ENCODE assay signal across 19 cellular contexts in the genomic region with DNA sequence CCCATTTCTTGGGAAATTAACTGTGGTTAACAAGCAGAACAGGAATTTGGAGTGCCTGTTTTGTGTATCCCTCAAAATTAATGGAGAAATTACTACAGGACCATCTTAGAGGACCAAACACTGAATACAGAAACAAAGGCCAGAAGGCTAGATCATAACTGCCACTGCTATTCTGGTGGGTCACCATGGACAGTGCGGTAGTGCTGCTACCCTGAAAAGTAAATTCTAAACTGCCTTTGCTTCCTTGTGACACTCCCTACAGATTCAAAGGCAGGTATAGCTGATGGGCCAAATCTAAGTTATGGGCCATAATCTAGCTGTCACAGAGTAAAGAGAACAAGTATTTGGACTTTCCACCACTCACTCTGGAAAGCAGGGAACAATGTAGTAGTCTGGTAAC.
A peak's percentile ranks its signal among the peaks of the same experiment; 100 is the strongest.
DNase-seq lines count a peak whose midpoint lies in the region; ATAC-seq, FAIRE-seq and TF ChIP-seq lines count a peak whose summit lies in the region.
"Had no signal": no experiment of that assay in that cellular context is flagged by ENCODE, and none has a peak within 500 bp of the region (broad histone marks: within the 10 kb centered on the region; RNA-seq: fewer than 3 reads in every experiment).

No MANE protein-coding gene starts in this region.

- peak overlapping the region; percentile 33; the same call in 1 of the 2 replicates for H2AFZ ChIP-seq in GM23338
- no peak overlapping the region for H2AFZ ChIP-seq in OCI-LY3 (ENCODE audit: low read depth, low read length)
- H2AFZ ChIP-seq in H1 (ENCODE audit: low read length), result peak overlapping the region; percentile 41; the same call in 1 of the 2 replicates

- H3K36me3 ChIP-seq in GM23338 (ENCODE audit: insufficient read depth) (peaks cover 9% of the 10 kb centered on the region; the same call in 1 of the 2 replicates), OCI-LY3 (replicated peaks; ENCODE audit: low read depth, low read length) (peaks cover 4% of the 10 kb centered on the region), H1 (ENCODE audit: control insufficient read depth in 2 of 4, insufficient read depth in 4 of 4, low read length in 3 of 4) (no peaks in the 10 kb centered on the region)
- H3K36me3 ChIP-seq: SJSA1 had no signal

- H3K9ac ChIP-seq in OCI-LY3 (ENCODE audit: low read length), result no peak overlapping the region
- no peak overlapping the region for H3K9ac ChIP-seq in H1 (replicated peaks in 1 of 4; ENCODE audit: extremely low read depth in 1 of 4, low read depth in 3 of 4, low read length in 3 of 4)

- no peaks in the 10 kb centered on the region for H3F3A ChIP-seq in GM23338 (replicated peaks; ENCODE audit: low read depth)

- no peak overlapping the region for H3K4me3 ChIP-seq in GM23338
- H3K4me3 ChIP-seq in OCI-LY3 (ENCODE audit: low read length), result peak overlapping the region; percentile 29; the same call in 1 of the 2 replicates
- H3K4me3 ChIP-seq in H1 (ENCODE audit: extremely low read depth in 1 of 4, insufficient read depth in 2 of 4, low read depth in 3 of 4, low read length in 4 of 4), result no peak overlapping the region
- H3K4me3 ChIP-seq: SJSA1 had no signal

- H3K9me3 ChIP-seq in OCI-LY3 (ENCODE audit: insufficient read depth, low read length), result no peaks in the 10 kb centered on the region
- H3K9me3 ChIP-seq in H1 (ENCODE audit: insufficient read depth in 2 of 2, low read depth in 1 of 2, low read length in 1 of 2), result no peaks in the 10 kb centered on the region

- no peak overlapping the region for H3K18ac ChIP-seq in H1 (ENCODE audit: extremely low read depth, low read length)

- H3K27ac ChIP-seq in GM23338 (ENCODE audit: low read depth) (no peak overlapping the region), OCI-LY3 (ENCODE audit: low read length) (peak overlapping the region; percentile 1; the same call in 1 of the 2 replicates), H1 (ENCODE audit: low read depth, low read length) (no peak overlapping the region)
- H3K27ac ChIP-seq: RWPE1, SJSA1 had no signal

- H3K36me3 Mint-ChIP-seq in GM23338 (ENCODE audit: low read depth), result peaks cover 20% of the 10 kb centered on the region; the same call in 2 of the 3 replicates

- H4K8ac ChIP-seq in H1 (ENCODE audit: extremely low read depth, insufficient read depth, low read length), result no peak overlapping the region

- no peaks in the 10 kb centered on the region for H3K23me2 ChIP-seq in H1 (ENCODE audit: low read depth, low read length)

- H4K91ac ChIP-seq in H1 (replicated peaks; ENCODE audit: insufficient read length, low read length), result no peak overlapping the region

- FAIRE-seq in H1 (lab: Jason Lieb, UNC), result no peak

- no peak overlapping the region for H3K4me3 Mint-ChIP-seq in GM23338

- POLR2A ChIA-PET in H1 (lab: Charles Lee; ENCODE audit: partially characterized antibody), result interaction anchor here (1.0 kb wide), 1 partner anchor 11 kb away, joined by 3 read pairs; no protein-coding TSS in a partner anchor

- H4K20me1 ChIP-seq in GM23338 (replicated peaks; ENCODE audit: insufficient read depth), result no peaks in the 10 kb centered on the region
- no peaks in the 10 kb centered on the region for H4K20me1 ChIP-seq in OCI-LY3 (ENCODE audit: insufficient read depth, low read length)
- no peaks in the 10 kb centered on the region for H4K20me1 ChIP-seq in H1 (replicated peaks in 1 of 2; ENCODE audit: control insufficient read depth in 1 of 2, insufficient read depth in 2 of 2, low read length in 2 of 2)

- TF ChIP-seq CTCF in GM23338 (conservative IDR thresholded peaks at IDR 0.05; ENCODE audit: low read depth in 2 of 2) (no peak), OCI-LY3 (IDR thresholded peaks at IDR 0.05; ENCODE audit: low read depth, low read length) (no peak), H1 (IDR thresholded peaks at IDR 0.05; ENCODE audit: control extremely low read depth in 1 of 3, insufficient read depth in 1 of 3, low read depth in 1 of 3, low read length in 3 of 3) (no peak)

- H2BK120ac ChIP-seq in H1 (replicated peaks; ENCODE audit: low read depth, low read length), result no peak overlapping the region

- no peak overlapping the region for H2BK15ac ChIP-seq in H1 (ENCODE audit: low read length)

- H3K27me3 ChIP-seq in GM23338 (ENCODE audit: insufficient read depth) (no peaks in the 10 kb centered on the region), OCI-LY3 (ENCODE audit: low read depth, low read length) (no peaks in the 10 kb centered on the region), H1 (replicated peaks in 1 of 4; ENCODE audit: control insufficient read depth in 3 of 4, extremely low read depth in 1 of 4, insufficient read depth in 3 of 4, low read length in 3 of 4) (no peaks in the 10 kb centered on the region)
- H3K27me3 ChIP-seq: SJSA1 had no signal

- H4K5ac ChIP-seq in H1 (ENCODE audit: insufficient read length, low read depth, low read length), result no peak overlapping the region

- no peak overlapping the region for H3K56ac ChIP-seq in H1 (replicated peaks; ENCODE audit: insufficient read length, low read depth, low read length)

- peaks cover 13% of the 10 kb centered on the region for H3K4me1 Mint-ChIP-seq in GM23338

- no peak overlapping the region for H3K14ac ChIP-seq in H1 (ENCODE audit: insufficient read length)

- H3K4me1 ChIP-seq in GM23338 (ENCODE audit: insufficient read depth) (peaks cover 14% of the 10 kb centered on the region), OCI-LY3 (ENCODE audit: low read length) (peaks cover 15% of the 10 kb centered on the region), H1 (replicated peaks in 1 of 4; ENCODE audit: control insufficient read depth in 3 of 4, insufficient read depth in 4 of 4, low read length in 3 of 4) (peaks cover 0 to 3% (median 2%) of the 10 kb centered on the region in 4 experiments; a peak in 3 of 7 replicates)
- H3K4me1 ChIP-seq: SJSA1 had no signal

- ATAC-seq in GM18511 (IDR thresholded peaks at IDR 0.05; ENCODE audit: unreplicated experiment) (peak; percentile 28), GM23338 (no peak), HG03025 (IDR thresholded peaks at IDR 0.05; ENCODE audit: low FRiP score, unreplicated experiment) (no peak)
- ATAC-seq: PC-3 had no signal

- H3K27ac Mint-ChIP-seq in GM23338, result no peak overlapping the region

- no peak overlapping the region for H3K23ac ChIP-seq in H1 (ENCODE audit: insufficient read length)

- no peak for TF ChIP-seq RAD21 in H1 (IDR thresholded peaks at IDR 0.05 in 1 of 2, conservative IDR thresholded peaks at IDR 0.05 in 1 of 2; ENCODE audit: low read depth in 2 of 2, low read length in 2 of 2)

- 89% methylated on average over 1 of the region's 1 CpG; no CpG with 5 or more reads in 1 of the 2 experiments for WGBS in H1 (ENCODE audit: extremely low coverage in 1 of 2, insufficient coverage in 1 of 2, insufficient read length in 1 of 2, insufficient replicate concordance in 2 of 2, low coverage in 1 of 2, low lambda C conversion rate in 2 of 2, missing lambda C conversion rate in 1 of 2), 2 experiments

- H3K79me2 ChIP-seq in GM23338 (replicated peaks; ENCODE audit: insufficient read depth), result no peaks in the 10 kb centered on the region
- H3K79me2 ChIP-seq in OCI-LY3 (ENCODE audit: low read length), result no peaks in the 10 kb centered on the region
- no peaks in the 10 kb centered on the region for H3K79me2 ChIP-seq in H1 (ENCODE audit: control insufficient read depth in 1 of 2, insufficient read depth in 2 of 2, low read length in 2 of 2)

- H3K9me3 Mint-ChIP-seq in GM23338, result peaks cover 20% of the 10 kb centered on the region

- H3K79me1 ChIP-seq in H1 (ENCODE audit: low read depth, low read length), result no peaks in the 10 kb centered on the region

- TF ChIP-seq POLR2A in H1 (IDR thresholded peaks at IDR 0.05; ENCODE audit: control extremely low read depth in 1 of 2, low read depth in 2 of 2, low read length in 2 of 2), result no peak

- CTCF ChIA-PET in H1 (lab: Charles Lee; ENCODE audit: partially characterized antibody), result no interaction called here

- H3K4me2 ChIP-seq in GM23338, result no peak overlapping the region
- H3K4me2 ChIP-seq in OCI-LY3 (ENCODE audit: low read length), result peak overlapping the region; percentile 57; the same call in 1 of the 2 replicates
- no peak overlapping the region for H3K4me2 ChIP-seq in H1 (ENCODE audit: insufficient read depth in 1 of 2, low read depth in 2 of 2, low read length in 2 of 2)

- H3K4ac ChIP-seq in H1 (replicated peaks; ENCODE audit: insufficient read length, low read depth, low read length), result no peak overlapping the region

- H2AK5ac ChIP-seq in H1 (ENCODE audit: low read depth, low read length), result no peak overlapping the region

- H2BK20ac ChIP-seq in H1 (ENCODE audit: low read length), result no peak overlapping the region

- H2BK5ac ChIP-seq in H1 (ENCODE audit: low read depth, low read length), result no peak overlapping the region

- no peak for DNase-seq in GM23338 (ENCODE audit: low spot score)
- no peak for DNase-seq in H1 (ENCODE audit: low read depth in 1 of 2, low spot score in 2 of 2)
- DNase-seq in activated T-cell treated with anti-CD3 and anti-CD28 coated beads for 4 hours, result no peak
- DNase-seq in nucleus accumbens (lab: John Stamatoyannopoulos, UW), result no peak
- DNase-seq: COR-L47; DMS153; H7; MV-4-11; NCI-H1417; NCI-H1930; NCI-H2171; NCI-H446; NK-92 treated with Interleukin-12 subunit alpha and Interleukin-12 subunit beta, amount 100 ng/mL, for 24 hours; PC-3 had no signal

- H2BK12ac ChIP-seq in H1 (ENCODE audit: low read depth, low read length), result no peak overlapping the region

- H3K27me3 Mint-ChIP-seq in GM23338 (ENCODE audit: insufficient read depth, low read depth, poor library complexity), result no peaks in the 10 kb centered on the region

- TF ChIP-seq EP300 in H1 (IDR thresholded peaks at IDR 0.05; ENCODE audit: borderline replicate concordance in 1 of 2, low read depth in 2 of 2, low read length in 2 of 2), result no peak

- no peaks in the 10 kb centered on the region for H3K9me2 ChIP-seq in GM23338 (ENCODE audit: insufficient read depth)

TF ChIP-seq in GM23338, 12 proteins besides CTCF, POLR2A, EP300 and RAD21:
- TF ChIP-seq NANOG (IDR thresholded peaks at IDR 0.05; ENCODE audit: borderline replicate concordance), result no peak
- TF ChIP-seq ZNF331 (CRISPR knock-in tag; IDR thresholded peaks at IDR 0.05; ENCODE audit: low read depth), result no peak
- no peak for TF ChIP-seq EZH2 (IDR thresholded peaks at IDR 0.05; ENCODE audit: low read depth, unreplicated experiment)
TF ChIP-seq in GM23338: peak in this region for 0.

TF ChIP-seq in H1, 55 proteins besides CTCF, POLR2A, EP300 and RAD21 (continues in another document):
- TF ChIP-seq JUND (IDR thresholded peaks at IDR 0.05; ENCODE audit: low read length) (no peak), TEAD4 (IDR thresholded peaks at IDR 0.05; ENCODE audit: low read depth, low read length) (no peak)
- TF ChIP-seq, protein P1, sequence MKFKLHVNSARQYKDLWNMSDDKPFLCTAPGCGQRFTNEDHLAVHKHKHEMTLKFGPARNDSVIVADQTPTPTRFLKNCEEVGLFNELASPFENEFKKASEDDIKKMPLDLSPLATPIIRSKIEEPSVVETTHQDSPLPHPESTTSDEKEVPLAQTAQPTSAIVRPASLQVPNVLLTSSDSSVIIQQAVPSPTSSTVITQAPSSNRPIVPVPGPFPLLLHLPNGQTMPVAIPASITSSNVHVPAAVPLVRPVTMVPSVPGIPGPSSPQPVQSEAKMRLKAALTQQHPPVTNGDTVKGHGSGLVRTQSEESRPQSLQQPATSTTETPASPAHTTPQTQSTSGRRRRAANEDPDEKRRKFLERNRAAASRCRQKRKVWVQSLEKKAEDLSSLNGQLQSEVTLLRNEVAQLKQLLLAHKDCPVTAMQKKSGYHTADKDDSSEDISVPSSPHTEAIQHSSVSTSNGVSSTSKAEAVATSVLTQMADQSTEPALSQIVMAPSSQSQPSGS (IDR thresholded peaks at IDR 0.05; ENCODE audit: low read length), result no peak
